Comparison of ENCODE assay signal across 8 cellular contexts in the genomic region with DNA sequence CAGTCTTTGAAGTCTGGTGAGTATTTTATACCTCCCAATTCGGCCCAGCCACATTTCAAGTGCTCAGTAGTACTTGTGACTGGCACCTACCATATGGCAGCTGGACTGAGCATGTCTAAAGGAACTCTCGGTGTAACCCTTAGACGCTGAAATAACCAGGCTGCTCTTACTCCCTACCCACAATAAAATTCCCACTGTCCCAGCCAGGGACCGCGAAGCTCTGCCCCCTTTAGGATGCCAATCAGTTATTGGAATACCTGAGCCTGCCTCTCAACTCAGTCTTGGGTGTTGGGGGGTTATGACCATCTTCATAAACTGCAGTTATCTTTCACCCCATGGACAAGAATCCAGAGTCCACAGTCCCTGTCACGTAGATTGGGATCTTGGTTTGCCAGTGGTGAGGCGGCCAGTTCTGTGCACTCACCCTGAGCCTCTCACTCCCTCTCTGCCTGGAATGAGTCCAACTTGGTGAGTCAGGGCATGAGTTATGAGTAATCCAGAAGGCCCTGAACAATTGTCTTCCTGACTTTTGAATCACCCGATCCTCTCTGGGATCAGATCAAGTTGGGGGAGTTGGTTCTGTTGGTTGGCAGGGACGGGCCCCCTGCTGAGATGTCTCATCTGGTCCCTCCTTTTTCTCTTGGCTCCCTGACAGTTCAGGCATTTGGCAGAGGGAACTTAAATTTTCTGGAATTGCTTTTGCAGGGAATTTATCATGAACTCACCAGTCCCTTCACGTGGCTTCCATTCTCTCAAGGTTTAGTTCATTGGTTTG.
A peak's percentile ranks its signal among the peaks of the same experiment; 100 is the strongest.
DNase-seq lines count a peak whose midpoint lies in the region; ATAC-seq and TF ChIP-seq lines count a peak whose summit lies in the region.

No MANE protein-coding gene starts in this region.

- H3K4me3 ChIP-seq in LNCaP clone FGC (ENCODE audit: low read depth, low read length) (no peak overlapping the region), brain microvascular endothelial cell (ENCODE audit: low read depth, low read length) (no peak overlapping the region), kidney epithelial cell (ENCODE audit: low read depth, low read length) (no peak overlapping the region), thyroid gland (replicated peaks in 1 of 3) (no peak overlapping the region)

- no peaks in the 10 kb centered on the region for H3K36me3 ChIP-seq in brain microvascular endothelial cell (replicated peaks)
- no peaks in the 10 kb centered on the region for H3K36me3 ChIP-seq in kidney epithelial cell (ENCODE audit: control insufficient read depth, insufficient read depth, low read length)
- H3K36me3 ChIP-seq in thyroid gland = no peaks in the 10 kb centered on the region

- no peak for TF ChIP-seq POLR2A in thyroid gland (IDR thresholded peaks at IDR 0.05)

- H3K27me3 ChIP-seq in brain microvascular endothelial cell (replicated peaks) = no peaks in the 10 kb centered on the region
- no peaks in the 10 kb centered on the region for H3K27me3 ChIP-seq in kidney epithelial cell (ENCODE audit: control insufficient read depth, insufficient read depth, low read length)
- H3K27me3 ChIP-seq in thyroid gland = no peaks in the 10 kb centered on the region

- CTCF ChIA-PET in GM10248 (lab: Yijun Ruan, JAX) = interaction anchor here (0.9 to 1.5 kb wide), 2 partner anchors 11 to 13 kb away, joined by 3 to 6 read pairs; no protein-coding TSS in a partner anchor

- H3K27ac ChIP-seq in brain microvascular endothelial cell = peak overlapping the region; percentile 65
- H3K27ac ChIP-seq in thyroid gland = peak overlapping the region in 1 of 3 donors; percentile 58

- no peak for TF ChIP-seq CTCF in LNCaP clone FGC (IDR thresholded peaks at IDR 0.05; ENCODE audit: control insufficient read depth, extremely low read depth, insufficient read depth)
- no peak for TF ChIP-seq CTCF in brain microvascular endothelial cell (IDR thresholded peaks at IDR 0.05; ENCODE audit: low read depth, low read length, missing control alignments)
- no peak for TF ChIP-seq CTCF in kidney epithelial cell (IDR thresholded peaks at IDR 0.05; ENCODE audit: insufficient read depth, low read length, poor library complexity, severe bottlenecking)
- TF ChIP-seq CTCF in thyroid gland (IDR thresholded peaks at IDR 0.05) = no peak
- TF ChIP-seq CTCF in GM10248 (IDR thresholded peaks at IDR 0.05; ENCODE audit: control extremely low read depth, extremely low read depth, low read depth, missing control alignments) = no peak

- H3K4me1 ChIP-seq in thyroid gland = peaks cover 4 to 14% of the 10 kb centered on the region in 2 donors

- no peaks in the 10 kb centered on the region for H3K9me3 ChIP-seq in thyroid gland

- peak; percentile 87 for DNase-seq in DMS 273 treated with DMSO at 0.1 percent for 48 hours (lab: John Stamatoyannopoulos, UW)
- DNase-seq in LNCaP clone FGC (ENCODE audit: low read depth) = peak; percentile 54
- peak; percentile 99 for DNase-seq in brain microvascular endothelial cell
- peak; percentile 95 for DNase-seq in kidney epithelial cell (ENCODE audit: low read depth)
- DNase-seq in thyroid gland = peak; percentile 85 to 90
- no peak for DNase-seq in GM10248 (ENCODE audit: extremely low spot score)
- no peak for DNase-seq in central memory CD4-positive, alpha-beta T cell

- 57 to 62% methylated on average over 9 to 10 of the region's 10 CpGs for WGBS in thyroid gland, 2 donors

- no peak for ATAC-seq in GM21576 (IDR thresholded peaks at IDR 0.05; ENCODE audit: unreplicated experiment)

- intact Hi-C loops in thyroid gland (cut with DNase I) = no loop called here

- in situ Hi-C loops in brain microvascular endothelial cell (cut with HindIII; ENCODE audit: low pct_ligation_motif_present, low sequenced_read_pairs) = no loop called here

- POLR2A ChIA-PET in GM10248 (lab: Yijun Ruan, JAX) = no interaction called here

Comparison
In these comparisons a context has a peak if more than half of its experiments do, and no peak if none do; other contexts are left out.
1. DNase-seq: peak in DMS 273 treated with DMSO at 0.1 percent for 48 hours (single experiment), LNCaP clone FGC (single experiment), brain microvascular endothelial cell (single experiment), kidney epithelial cell (single experiment) and thyroid gland (2 of 2); none in GM10248 (single experiment) and central memory CD4-positive, alpha-beta T cell (single experiment).